Comparison of ENCODE assay signal across 1 cellular context in the genomic region with DNA sequence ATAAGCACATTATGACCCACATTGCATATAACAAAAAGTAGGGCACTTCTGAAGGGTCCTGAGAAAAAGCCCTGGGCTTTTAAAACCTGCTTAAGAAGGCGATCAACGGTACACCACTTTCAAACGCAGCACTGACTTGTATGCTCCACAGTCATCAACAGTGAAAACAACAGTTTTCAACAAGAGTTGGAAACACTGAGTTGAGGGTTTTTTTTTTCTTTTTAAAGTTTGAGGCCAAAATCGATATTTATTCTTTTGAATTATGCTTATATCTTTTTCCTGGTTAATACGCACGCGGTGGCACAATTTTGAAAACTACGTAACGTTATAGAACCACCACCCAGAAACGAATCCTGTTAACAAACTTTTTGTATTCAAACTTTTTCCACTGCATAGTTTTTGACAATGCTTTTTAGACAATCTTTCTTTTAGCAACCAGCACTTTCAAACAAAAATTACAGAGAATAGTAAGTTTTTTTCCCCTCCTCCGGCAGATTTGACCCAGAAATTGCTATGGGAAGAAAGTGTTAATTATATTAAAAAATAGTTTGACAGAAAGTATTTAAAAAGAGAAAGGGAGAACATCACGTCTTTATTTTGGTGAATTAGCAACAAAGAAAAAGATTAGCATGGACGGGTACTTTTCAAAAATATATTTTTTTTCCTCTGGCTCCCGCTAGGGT.
TF ChIP-seq lines count a peak whose summit lies in the region.

No MANE protein-coding gene starts in this region.

TF ChIP-seq in K562, 482 proteins besides CTCF, POLR2A, EP300 and RAD21 (continued from another document and continues in another):
- TF ChIP-seq MIER1 (IDR thresholded peaks at IDR 0.05; ENCODE audit: low read depth) (peak; percentile 42; the same call in 1 of the 2 replicates), SP2 (IDR thresholded peaks at IDR 0.05; ENCODE audit: extremely low read depth, low read depth, low read length, poor library complexity, severe bottlenecking) (no peak), FOXM1 (IDR thresholded peaks at IDR 0.05; ENCODE audit: low read depth) (peak; percentile 60; the same call in 1 of the 2 replicates), FOXM1 (CRISPR knock-in tag; IDR thresholded peaks at IDR 0.05; ENCODE audit: low read depth) (no peak), BACH1 (tag; IDR thresholded peaks at IDR 0.05) (no peak), GTF2E2 (tag; IDR thresholded peaks at IDR 0.05) (no peak), SP1 (CRISPR knock-in tag; IDR thresholded peaks at IDR 0.05) (no peak), PML (IDR thresholded peaks at IDR 0.05; ENCODE audit: low read length) (0 out of 2 replicates have a peak, but pooled peaks have one; percentile 36), ERF (CRISPR knock-in tag; IDR thresholded peaks at IDR 0.05) (no peak), IRF2 (CRISPR knock-in tag; IDR thresholded peaks at IDR 0.05) (no peak), ZC3H8 (IDR thresholded peaks at IDR 0.05) (no peak), RHOXF2B (CRISPR knock-in tag; conservative IDR thresholded peaks at IDR 0.05) (no peak), ZNF77 (CRISPR knock-in tag; IDR thresholded peaks at IDR 0.05) (no peak), MBD1 (CRISPR knock-in tag; IDR thresholded peaks at IDR 0.05) (peak; percentile 81), L3MBTL2 (IDR thresholded peaks at IDR 0.05) (0 out of 2 replicates have a peak, but pooled peaks have one; percentile 1), ILF3 (IDR thresholded peaks at IDR 0.05; ENCODE audit: borderline replicate concordance) (0 out of 2 replicates have a peak, but pooled peaks have one; percentile 19), DPF2 (IDR thresholded peaks at IDR 0.05) (0 out of 2 replicates have a peak, but pooled peaks have one; percentile 23), ZNF586 (CRISPR knock-in tag; conservative IDR thresholded peaks at IDR 0.05) (no peak), CBFB (CRISPR knock-in tag; IDR thresholded peaks at IDR 0.05) (no peak), NBN (IDR thresholded peaks at IDR 0.05; ENCODE audit: low read depth) (no peak), NFIX (CRISPR knock-in tag; IDR thresholded peaks at IDR 0.05; ENCODE audit: low read depth) (no peak), HDAC3 (IDR thresholded peaks at IDR 0.05; ENCODE audit: borderline replicate concordance, partially characterized antibody) (peak; percentile 4), NR1H2 (CRISPR knock-in tag; IDR thresholded peaks at IDR 0.05) (no peak), MCM7 (IDR thresholded peaks at IDR 0.05) (no peak), NCOA1 (IDR thresholded peaks at IDR 0.05; ENCODE audit: low read depth) (no peak), ZNF263 (CRISPR knock-in tag; IDR thresholded peaks at IDR 0.05; ENCODE audit: borderline replicate concordance) (no peak), FOXK2 (conservative IDR thresholded peaks at IDR 0.05 in 1 of 2, IDR thresholded peaks at IDR 0.05 in 1 of 2; ENCODE audit: low read depth in 2 of 2) (0 out of 4 replicates have a peak, but pooled peaks of 1 of the 2 experiments have one; percentile 3), IFI16 (CRISPR knock-in tag; IDR thresholded peaks at IDR 0.05) (no peak), ZNF584 (CRISPR knock-in tag; IDR thresholded peaks at IDR 0.05; ENCODE audit: low read depth) (no peak), TEAD4 (IDR thresholded peaks at IDR 0.05; ENCODE audit: low read length) (no peak), TEAD4 (CRISPR knock-in tag; IDR thresholded peaks at IDR 0.05; ENCODE audit: borderline replicate concordance) (no peak), SIN3B (IDR thresholded peaks at IDR 0.05; ENCODE audit: low read depth) (no peak), HOXB6 (CRISPR knock-in tag; IDR thresholded peaks at IDR 0.05; ENCODE audit: borderline replicate concordance) (no peak), CEBPG (CRISPR knock-in tag; IDR thresholded peaks at IDR 0.05) (no peak), CEBPG (tag; conservative IDR thresholded peaks at IDR 0.05 in 1 of 2, IDR thresholded peaks at IDR 0.05 in 1 of 2) (no peak), TEAD1 (CRISPR knock-in tag; IDR thresholded peaks at IDR 0.05) (no peak), RBBP5 (IDR thresholded peaks at IDR 0.05; ENCODE audit: borderline replicate concordance, insufficient read depth, low read length, poor library complexity, severe bottlenecking) (no peak), PURB (CRISPR knock-in tag; IDR thresholded peaks at IDR 0.05; ENCODE audit: low read depth) (no peak), FOXA1 (IDR thresholded peaks at IDR 0.05; ENCODE audit: borderline replicate concordance) (no peak), SMARCB1 (IDR thresholded peaks at IDR 0.05; ENCODE audit: insufficient read length, low read depth) (no peak), RFX5 (IDR thresholded peaks at IDR 0.05; ENCODE audit: low read depth, low read length) (no peak), ETS2 (tag; IDR thresholded peaks at IDR 0.05; ENCODE audit: borderline replicate concordance, poor library complexity, severe bottlenecking) (no peak), SMC3 (conservative IDR thresholded peaks at IDR 0.05; ENCODE audit: insufficient read depth, low read depth, low read length) (no peak), POLR2H (tag; IDR thresholded peaks at IDR 0.05; ENCODE audit: low read depth) (peak; percentile 45; the same call in 1 of the 2 replicates), ZNF778 (CRISPR knock-in tag; IDR thresholded peaks at IDR 0.05) (0 out of 2 replicates have a peak, but pooled peaks have one; percentile 44), ZNF3 (CRISPR knock-in tag; IDR thresholded peaks at IDR 0.05) (no peak)
- TF ChIP-seq, protein P1, sequence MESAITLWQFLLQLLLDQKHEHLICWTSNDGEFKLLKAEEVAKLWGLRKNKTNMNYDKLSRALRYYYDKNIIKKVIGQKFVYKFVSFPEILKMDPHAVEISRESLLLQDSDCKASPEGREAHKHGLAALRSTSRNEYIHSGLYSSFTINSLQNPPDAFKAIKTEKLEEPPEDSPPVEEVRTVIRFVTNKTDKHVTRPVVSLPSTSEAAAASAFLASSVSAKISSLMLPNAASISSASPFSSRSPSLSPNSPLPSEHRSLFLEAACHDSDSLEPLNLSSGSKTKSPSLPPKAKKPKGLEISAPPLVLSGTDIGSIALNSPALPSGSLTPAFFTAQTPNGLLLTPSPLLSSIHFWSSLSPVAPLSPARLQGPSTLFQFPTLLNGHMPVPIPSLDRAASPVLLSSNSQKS (CRISPR knock-in tag; IDR thresholded peaks at IDR 0.05), result no peak
- TF ChIP-seq, protein P2, sequence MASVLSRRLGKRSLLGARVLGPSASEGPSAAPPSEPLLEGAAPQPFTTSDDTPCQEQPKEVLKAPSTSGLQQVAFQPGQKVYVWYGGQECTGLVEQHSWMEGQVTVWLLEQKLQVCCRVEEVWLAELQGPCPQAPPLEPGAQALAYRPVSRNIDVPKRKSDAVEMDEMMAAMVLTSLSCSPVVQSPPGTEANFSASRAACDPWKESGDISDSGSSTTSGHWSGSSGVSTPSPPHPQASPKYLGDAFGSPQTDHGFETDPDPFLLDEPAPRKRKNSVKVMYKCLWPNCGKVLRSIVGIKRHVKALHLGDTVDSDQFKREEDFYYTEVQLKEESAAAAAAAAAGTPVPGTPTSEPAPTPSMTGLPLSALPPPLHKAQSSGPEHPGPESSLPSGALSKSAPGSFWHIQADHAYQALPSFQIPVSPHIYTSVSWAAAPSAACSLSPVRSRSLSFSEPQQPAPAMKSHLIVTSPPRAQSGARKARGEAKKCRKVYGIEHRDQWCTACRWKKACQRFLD (CRISPR knock-in tag; IDR thresholded peaks at IDR 0.05), result peak; percentile 10; the same call in 1 of the 2 replicates
- TF ChIP-seq, protein P3, sequence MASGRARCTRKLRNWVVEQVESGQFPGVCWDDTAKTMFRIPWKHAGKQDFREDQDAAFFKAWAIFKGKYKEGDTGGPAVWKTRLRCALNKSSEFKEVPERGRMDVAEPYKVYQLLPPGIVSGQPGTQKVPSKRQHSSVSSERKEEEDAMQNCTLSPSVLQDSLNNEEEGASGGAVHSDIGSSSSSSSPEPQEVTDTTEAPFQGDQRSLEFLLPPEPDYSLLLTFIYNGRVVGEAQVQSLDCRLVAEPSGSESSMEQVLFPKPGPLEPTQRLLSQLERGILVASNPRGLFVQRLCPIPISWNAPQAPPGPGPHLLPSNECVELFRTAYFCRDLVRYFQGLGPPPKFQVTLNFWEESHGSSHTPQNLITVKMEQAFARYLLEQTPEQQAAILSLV (tag; IDR thresholded peaks at IDR 0.05), result no peak
- TF ChIP-seq, protein P4, sequence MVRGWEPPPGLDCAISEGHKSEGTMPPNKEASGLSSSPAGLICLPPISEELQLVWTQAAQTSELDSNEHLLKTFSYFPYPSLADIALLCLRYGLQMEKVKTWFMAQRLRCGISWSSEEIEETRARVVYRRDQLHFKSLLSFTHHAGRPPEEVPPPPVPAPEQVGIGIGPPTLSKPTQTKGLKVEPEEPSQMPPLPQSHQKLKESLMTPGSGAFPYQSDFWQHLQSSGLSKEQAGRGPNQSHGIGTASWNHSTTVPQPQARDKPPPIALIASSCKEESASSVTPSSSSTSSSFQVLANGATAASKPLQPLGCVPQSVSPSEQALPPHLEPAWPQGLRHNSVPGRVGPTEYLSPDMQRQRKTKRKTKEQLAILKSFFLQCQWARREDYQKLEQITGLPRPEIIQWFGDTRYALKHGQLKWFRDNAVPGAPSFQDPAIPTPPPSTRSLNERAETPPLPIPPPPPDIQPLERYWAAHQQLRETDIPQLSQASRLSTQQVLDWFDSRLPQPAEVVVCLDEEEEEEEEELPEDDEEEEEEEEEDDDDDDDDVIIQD (CRISPR knock-in tag; IDR thresholded peaks at IDR 0.05), result no peak
- TF ChIP-seq, protein P5, sequence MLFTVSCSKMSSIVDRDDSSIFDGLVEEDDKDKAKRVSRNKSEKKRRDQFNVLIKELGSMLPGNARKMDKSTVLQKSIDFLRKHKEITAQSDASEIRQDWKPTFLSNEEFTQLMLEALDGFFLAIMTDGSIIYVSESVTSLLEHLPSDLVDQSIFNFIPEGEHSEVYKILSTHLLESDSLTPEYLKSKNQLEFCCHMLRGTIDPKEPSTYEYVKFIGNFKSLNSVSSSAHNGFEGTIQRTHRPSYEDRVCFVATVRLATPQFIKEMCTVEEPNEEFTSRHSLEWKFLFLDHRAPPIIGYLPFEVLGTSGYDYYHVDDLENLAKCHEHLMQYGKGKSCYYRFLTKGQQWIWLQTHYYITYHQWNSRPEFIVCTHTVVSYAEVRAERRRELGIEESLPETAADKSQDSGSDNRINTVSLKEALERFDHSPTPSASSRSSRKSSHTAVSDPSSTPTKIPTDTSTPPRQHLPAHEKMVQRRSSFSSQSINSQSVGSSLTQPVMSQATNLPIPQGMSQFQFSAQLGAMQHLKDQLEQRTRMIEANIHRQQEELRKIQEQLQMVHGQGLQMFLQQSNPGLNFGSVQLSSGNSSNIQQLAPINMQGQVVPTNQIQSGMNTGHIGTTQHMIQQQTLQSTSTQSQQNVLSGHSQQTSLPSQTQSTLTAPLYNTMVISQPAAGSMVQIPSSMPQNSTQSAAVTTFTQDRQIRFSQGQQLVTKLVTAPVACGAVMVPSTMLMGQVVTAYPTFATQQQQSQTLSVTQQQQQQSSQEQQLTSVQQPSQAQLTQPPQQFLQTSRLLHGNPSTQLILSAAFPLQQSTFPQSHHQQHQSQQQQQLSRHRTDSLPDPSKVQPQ (CRISPR knock-in tag; IDR thresholded peaks at IDR 0.05; ENCODE audit: borderline replicate concordance), result no peak
- TF ChIP-seq, protein P6, sequence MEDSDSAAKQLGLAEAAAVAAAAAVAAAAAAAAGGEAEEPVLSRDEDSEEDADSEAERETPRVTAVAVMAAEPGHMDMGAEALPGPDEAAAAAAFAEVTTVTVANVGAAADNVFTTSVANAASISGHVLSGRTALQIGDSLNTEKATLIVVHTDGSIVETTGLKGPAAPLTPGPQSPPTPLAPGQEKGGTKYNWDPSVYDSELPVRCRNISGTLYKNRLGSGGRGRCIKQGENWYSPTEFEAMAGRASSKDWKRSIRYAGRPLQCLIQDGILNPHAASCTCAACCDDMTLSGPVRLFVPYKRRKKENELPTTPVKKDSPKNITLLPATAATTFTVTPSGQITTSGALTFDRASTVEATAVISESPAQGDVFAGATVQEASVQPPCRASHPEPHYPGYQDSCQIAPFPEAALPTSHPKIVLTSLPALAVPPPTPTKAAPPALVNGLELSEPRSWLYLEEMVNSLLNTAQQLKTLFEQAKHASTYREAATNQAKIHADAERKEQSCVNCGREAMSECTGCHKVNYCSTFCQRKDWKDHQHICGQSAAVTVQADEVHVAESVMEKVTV (CRISPR knock-in tag; IDR thresholded peaks at IDR 0.05), result 0 out of 2 replicates have a peak, but pooled peaks have one; percentile 0
